In the genomic region with DNA sequence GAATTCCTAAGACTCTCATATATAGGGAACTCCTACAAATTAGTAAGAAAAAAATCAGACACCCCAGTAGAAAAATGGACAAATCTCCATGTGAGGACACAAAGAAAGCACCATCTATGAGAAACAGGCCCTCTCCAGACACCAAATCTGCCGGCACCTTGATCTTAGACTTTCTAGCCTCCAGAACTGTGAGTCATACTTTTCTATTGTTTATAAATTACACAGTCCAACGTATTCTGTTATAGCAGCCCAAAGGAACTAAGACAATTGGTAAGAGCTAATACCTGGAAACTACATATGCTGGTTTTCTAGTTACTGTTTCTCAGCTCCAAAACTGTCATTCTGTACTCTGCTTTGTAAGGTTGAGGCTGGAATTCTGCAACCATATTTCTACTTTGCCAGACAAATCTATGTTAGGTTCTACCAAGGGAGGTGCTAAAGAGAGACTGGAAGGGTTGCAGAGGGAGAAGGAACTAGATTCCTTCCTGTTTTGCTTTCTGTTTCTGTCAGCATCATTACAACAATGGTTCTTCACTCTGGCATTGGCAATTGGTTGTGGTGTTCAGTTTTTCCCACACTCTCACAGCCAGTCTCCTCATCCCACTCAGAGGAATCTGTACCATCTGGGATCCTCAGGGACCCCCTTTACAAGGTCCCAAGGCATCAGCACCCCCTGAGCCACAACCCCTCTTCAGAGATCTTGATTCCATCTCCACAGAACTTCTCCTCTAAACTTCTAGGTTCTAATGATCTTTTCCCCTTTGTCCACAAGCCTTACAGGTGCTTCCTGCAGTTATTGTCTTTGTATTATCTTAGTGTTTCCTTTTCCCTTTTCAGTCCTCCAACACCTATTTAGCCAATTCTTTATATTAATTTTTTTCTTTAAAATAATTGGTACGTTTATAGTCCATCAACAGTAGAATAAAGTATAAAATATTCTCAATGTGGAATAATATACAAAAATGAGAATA, we compare ENCODE assay signal across 8 cellular contexts. TPM values are rescaled to one million over a fixed set of nuclear protein-coding genes. Genes with fewer than 3 reads are reported as not detected.
DNase-seq lines count a peak whose midpoint lies in the region; ATAC-seq and TF ChIP-seq lines count a peak whose summit lies in the region.

No MANE protein-coding gene starts in this region.

- no peak for TF ChIP-seq CTCF in DOHH2 (IDR thresholded peaks at IDR 0.05; ENCODE audit: low read depth, low read length, poor library complexity, severe bottlenecking)
- no peak for TF ChIP-seq CTCF in HCT116 (IDR thresholded peaks at IDR 0.05 in 2 of 3, conservative IDR thresholded peaks at IDR 0.05 in 1 of 3; ENCODE audit: borderline replicate concordance in 1 of 3, insufficient read depth in 1 of 3, low read depth in 2 of 3, low read length in 2 of 3)
- no peak for TF ChIP-seq CTCF in fibroblast of villous mesenchyme (IDR thresholded peaks at IDR 0.05; ENCODE audit: insufficient read depth, low read depth, low read length)

- peak overlapping the region; percentile 54 for H3K4me2 ChIP-seq in DOHH2 (ENCODE audit: low read length)
- H3K4me2 ChIP-seq in HCT116 (ENCODE audit: low read length) = peak overlapping the region; percentile 7; the same call in 1 of the 2 replicates

- no peaks in the 10 kb centered on the region for H3K9me3 ChIP-seq in DOHH2 (ENCODE audit: control insufficient read depth, insufficient read depth, low read length)
- H3K9me3 ChIP-seq in HCT116 (ENCODE audit: control insufficient read depth in 1 of 2, insufficient read depth in 1 of 2, low read depth in 1 of 2, low read length in 2 of 2) = no peaks in the 10 kb centered on the region
- H3K9me3 ChIP-seq in aorta (ENCODE audit: control insufficient read depth, low read length) = no peaks in the 10 kb centered on the region

- POLR2A ChIA-PET in HCT116 (lab: Charles Lee) = no interaction called here

- RAD21 ChIA-PET in HCT116 (lab: Charles Lee; ENCODE audit: low non-redundant PET in 1 of 2, low total read pairs in 2 of 2, uncharacterized antibody in 2 of 2, unreplicated experiment in 2 of 2) = no interaction called here

- H4K20me1 ChIP-seq in DOHH2 (ENCODE audit: control insufficient read depth, insufficient read depth, low read depth, low read length) (no peaks in the 10 kb centered on the region), HCT116 (ENCODE audit: insufficient read depth) (no peaks in the 10 kb centered on the region)

- peak; percentile 40; the same call in 1 of the 2 replicates for ATAC-seq in HCT116
- ATAC-seq in aorta (ENCODE audit: low FRiP score) = no peak

- TF ChIP-seq RAD21 in HCT116 (IDR thresholded peaks at IDR 0.05; ENCODE audit: low read depth) = no peak

- H3K4me1 ChIP-seq in DOHH2 (ENCODE audit: control insufficient read depth, low read length) = peaks cover 19% of the 10 kb centered on the region
- H3K4me1 ChIP-seq in HCT116 (ENCODE audit: control insufficient read depth in 1 of 2, insufficient read depth in 2 of 2, low read length in 2 of 2) = peaks cover 3 to 9% of the 10 kb centered on the region in 2 experiments; a peak in 3 of 4 replicates
- H3K4me1 ChIP-seq in aorta (ENCODE audit: control insufficient read depth in 1 of 2, insufficient read depth in 2 of 2, low read length in 2 of 2) = no peaks in the 10 kb centered on the region

- peak overlapping the region; percentile 43 for H2AFZ ChIP-seq in HCT116 (ENCODE audit: low read depth, low read length, poor library complexity, severe bottlenecking)

- intact Hi-C loops in HCT116 (cut with micrococcal nuclease) (loop anchor here (10.0 kb wide), 1 partner anchor 495 kb away; no protein-coding TSS in a partner anchor), aorta (cut with DNase I) (no loop called here)

- H3F3A ChIP-seq in DOHH2 (ENCODE audit: control insufficient read depth, insufficient read depth) = 0 out of 2 replicates have a peak, but pooled peaks cover 2% of the 10 kb centered on the region

- 30% methylated on average over 3 of the region's 3 CpGs for WGBS in aorta, 2 donors

- CTCF ChIA-PET in HCT116 (lab: Charles Lee) = interaction anchor here (0.8 to 1.1 kb wide), 2 partner anchors 10 to 12 kb away, joined by 3 read pairs; no protein-coding TSS in a partner anchor

- H3K9ac ChIP-seq in HCT116 (ENCODE audit: low read length) = no peak overlapping the region

- H3K27ac ChIP-seq in DOHH2 (ENCODE audit: low read depth, low read length) (no peak overlapping the region), HCT116 (ENCODE audit: low read depth, low read length) (no peak overlapping the region), substantia nigra (ENCODE audit: low read depth, low read length, poor library complexity, severe bottlenecking) (no peak overlapping the region), aorta (ENCODE audit: low read depth in 1 of 2, low read length in 2 of 2) (no peak overlapping the region)

- TF ChIP-seq POLR2A in HCT116 (IDR thresholded peaks at IDR 0.05; ENCODE audit: borderline replicate concordance, extremely low read depth, insufficient read depth, insufficient read length) = no peak

- no peaks in the 10 kb centered on the region; the same call in 1 of the 2 replicates for H3K9me2 ChIP-seq in DOHH2 (replicated peaks; ENCODE audit: control insufficient read depth, low read length)
- no peaks in the 10 kb centered on the region for H3K9me2 ChIP-seq in HCT116 (ENCODE audit: insufficient read depth)

- H3K4me3 ChIP-seq in DOHH2 (ENCODE audit: low read length) (peak overlapping the region; percentile 36), HCT116 (replicated peaks in 1 of 2; ENCODE audit: low read depth in 1 of 2, low read length in 2 of 2) (no peak overlapping the region), fibroblast of villous mesenchyme (ENCODE audit: low read depth, low read length) (no peak overlapping the region), aorta (ENCODE audit: low read length in 2 of 2) (no peak overlapping the region)

- H3K79me2 ChIP-seq in DOHH2 (ENCODE audit: control insufficient read depth, low read length) (no peaks in the 10 kb centered on the region), HCT116 (ENCODE audit: insufficient read depth, low read length) (no peaks in the 10 kb centered on the region)

- H3K36me3 ChIP-seq in DOHH2 (ENCODE audit: control insufficient read depth, low read length) (no peaks in the 10 kb centered on the region), HCT116 (ENCODE audit: control insufficient read depth in 1 of 2, insufficient read depth in 2 of 2, low read length in 2 of 2) (no peaks in the 10 kb centered on the region), aorta (ENCODE audit: control insufficient read depth in 1 of 2, insufficient read depth in 2 of 2, low read length in 1 of 2) (no peaks in the 10 kb centered on the region)

- BruUV-seq in HCT116 (replicated peaks; lab: Mats Ljungman, UMichigan) = no TSS peak

- no peaks in the 10 kb centered on the region for H3K27me3 ChIP-seq in DOHH2 (ENCODE audit: control insufficient read depth, low read length)
- H3K27me3 ChIP-seq in HCT116 (ENCODE audit: insufficient read depth, low read length) = no peaks in the 10 kb centered on the region
- H3K27me3 ChIP-seq in aorta (ENCODE audit: control insufficient read depth in 1 of 2, insufficient read depth in 2 of 2, low read length in 1 of 2) = no peaks in the 10 kb centered on the region

- DNase-seq in HCT116 (ENCODE audit: low read depth, low spot score) (no peak), NOMO-1 treated with dmso at 0.1 percent for 144 hours (lab: John Stamatoyannopoulos, UW; ENCODE audit: unreplicated experiment) (peak; percentile 57), fibroblast of villous mesenchyme (ENCODE audit: low read depth) (peak; percentile 16), substantia nigra (lab: John Stamatoyannopoulos, UW) (no peak), aorta (no peak), NCI-H226 (no peak), 8988T (no peak)

TF ChIP-seq in HCT116, 20 proteins besides CTCF, POLR2A, EP300 and RAD21:
- TF ChIP-seq, protein P1, sequence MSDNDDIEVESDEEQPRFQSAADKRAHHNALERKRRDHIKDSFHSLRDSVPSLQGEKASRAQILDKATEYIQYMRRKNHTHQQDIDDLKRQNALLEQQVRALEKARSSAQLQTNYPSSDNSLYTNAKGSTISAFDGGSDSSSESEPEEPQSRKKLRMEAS (IDR thresholded peaks at IDR 0.05) = no peak
- TF ChIP-seq TCF7L2 (IDR thresholded peaks at IDR 0.05; ENCODE audit: borderline replicate concordance, extremely low read depth, insufficient read depth, insufficient read length) = peak; percentile 47

RNA-seq across cellular contexts. Expression of a gene that starts 35.5 kb away (rescaled TPM):
- 4.5 TPM for total RNA-seq in HCT116 (2021; ENCODE audit: unreplicated experiment)
- 1.6 and 2.3 TPM in 2 replicates for polyA plus RNA-seq in HCT116 (2012)
- 1.3 and 1.6 TPM in 2 replicates for total RNA-seq in fibroblast of villous mesenchyme
- 1 to 10 TPM; 7.1 to 8.9 TPM for total RNA-seq in aorta
- polyA plus RNA-seq in aorta = 1 to 10 TPM; 2.2 to 2.8 TPM

Comparison
In these comparisons a context has a peak if more than half of its experiments do, and no peak if none do; other contexts are left out.
1. DNase-seq: peak in NOMO-1 treated with dmso at 0.1 percent for 144 hours (single experiment) and fibroblast of villous mesenchyme (single experiment); none in HCT116 (single experiment), substantia nigra (0 of 49), aorta (0 of 2), NCI-H226 (single experiment) and 8988T (single experiment).